Comparison of ENCODE assay signal across 9 cellular contexts in the genomic region with DNA sequence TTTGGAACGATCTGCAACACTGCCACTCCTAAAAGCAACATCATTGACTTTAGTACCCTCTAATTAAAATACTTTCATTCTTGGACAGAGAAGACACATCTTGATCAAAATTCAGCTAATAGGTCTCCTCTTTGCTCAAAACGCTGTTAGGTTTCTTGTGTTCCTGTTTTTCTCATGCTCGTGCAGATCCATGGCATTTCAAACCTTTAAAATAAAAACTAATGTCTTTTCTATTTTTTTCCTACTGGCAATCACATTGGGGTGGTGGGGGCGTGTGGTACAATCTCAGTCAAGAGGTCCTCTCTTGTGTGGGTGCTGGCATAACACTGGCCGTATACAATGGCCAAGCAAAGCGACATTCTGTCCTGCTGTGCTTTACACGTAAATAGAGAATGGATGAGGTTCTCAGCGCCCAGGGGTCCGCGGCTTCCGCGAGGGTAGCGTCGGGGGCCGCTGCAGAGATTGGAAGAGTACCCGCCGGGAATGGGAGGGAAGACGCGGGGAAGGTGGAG. TPM values are rescaled to one million over a fixed set of nuclear protein-coding genes. Genes with fewer than 3 reads are reported as not detected.
DNase-seq lines count a peak whose midpoint lies in the region; ATAC-seq and TF ChIP-seq lines count a peak whose summit lies in the region.
"Had no signal": no experiment of that assay in that cellular context is flagged by ENCODE, and none has a peak within 500 bp of the region (broad histone marks: within the 10 kb centered on the region; RNA-seq: fewer than 3 reads in every experiment).

No MANE protein-coding gene starts in this region.

- WGBS in prostate gland = 18% methylated on average over 19 of the region's 19 CpGs

- DNase-seq in SJSA1 (ENCODE audit: low read depth in 1 of 2, low spot score in 2 of 2) = no peak
- DNase-seq in fibroblast of villous mesenchyme (ENCODE audit: low read depth) = no peak
- DNase-seq in prostate gland (ENCODE audit: low spot score) = no peak
- no peak for DNase-seq in HT-29 (ENCODE audit: low spot score)
- no peak for DNase-seq in T1000 (lab: John Stamatoyannopoulos, UW)

- no peaks in the 10 kb centered on the region for H3K36me3 ChIP-seq in DOHH2 (ENCODE audit: control insufficient read depth, low read length)
- H3K36me3 ChIP-seq in SJSA1 = no peaks in the 10 kb centered on the region
- no peaks in the 10 kb centered on the region for H3K36me3 ChIP-seq in prostate gland

- H3K79me2 ChIP-seq in DOHH2 (ENCODE audit: control insufficient read depth, low read length) = no peaks in the 10 kb centered on the region

- no peak for TF ChIP-seq CTCF in DOHH2 (IDR thresholded peaks at IDR 0.05; ENCODE audit: low read depth, low read length, poor library complexity, severe bottlenecking)
- no peak for TF ChIP-seq CTCF in fibroblast of villous mesenchyme (IDR thresholded peaks at IDR 0.05; ENCODE audit: insufficient read depth, low read depth, low read length)
- TF ChIP-seq CTCF in prostate gland (IDR thresholded peaks at IDR 0.05) = no peak

- H3K4me3 ChIP-seq in DOHH2 (ENCODE audit: low read length) (peak overlapping the region; percentile 53), SJSA1 (peak overlapping the region; percentile 52), fibroblast of villous mesenchyme (ENCODE audit: low read depth, low read length) (peak overlapping the region; percentile 63), prostate gland (peak overlapping the region; percentile 39 to 50)

- TF ChIP-seq POLR2A in prostate gland (IDR thresholded peaks at IDR 0.05) = no peak

- intact Hi-C loops in prostate gland (cut with DNase I) = no loop called here

- peak overlapping the region; percentile 70 for H3K4me2 ChIP-seq in DOHH2 (ENCODE audit: low read length)

- H3K27ac ChIP-seq in DOHH2 (ENCODE audit: low read depth, low read length) = no peak overlapping the region
- H3K27ac ChIP-seq in SJSA1 = no peak overlapping the region
- peak overlapping the region in 1 of 2 donors; percentile 65 for H3K27ac ChIP-seq in prostate gland

- no peaks in the 10 kb centered on the region for H4K20me1 ChIP-seq in DOHH2 (ENCODE audit: control insufficient read depth, insufficient read depth, low read depth, low read length)

- H3K27me3 ChIP-seq in DOHH2 (ENCODE audit: control insufficient read depth, low read length) (peaks cover 28% of the 10 kb centered on the region), SJSA1 (replicated peaks) (no peaks in the 10 kb centered on the region), prostate gland (replicated peaks; ENCODE audit: insufficient read depth) (no peaks in the 10 kb centered on the region)

- no peaks in the 10 kb centered on the region for H3F3A ChIP-seq in DOHH2 (ENCODE audit: control insufficient read depth, insufficient read depth)

- H3K4me1 ChIP-seq in DOHH2 (ENCODE audit: control insufficient read depth, low read length) (peaks cover 25% of the 10 kb centered on the region), SJSA1 (replicated peaks) (peaks cover 27% of the 10 kb centered on the region), prostate gland (replicated peaks) (no peaks in the 10 kb centered on the region)

- no peaks in the 10 kb centered on the region for H3K9me3 ChIP-seq in DOHH2 (ENCODE audit: control insufficient read depth, insufficient read depth, low read length)
- H3K9me3 ChIP-seq in SJSA1 (replicated peaks) = no peaks in the 10 kb centered on the region; the same call in 1 of the 2 replicates
- H3K9me3 ChIP-seq in prostate gland = no peaks in the 10 kb centered on the region

- ATAC-seq in GM19463 (IDR thresholded peaks at IDR 0.05; ENCODE audit: unreplicated experiment) (no peak), HG03354 (IDR thresholded peaks at IDR 0.05; ENCODE audit: poor library complexity, severe bottlenecking, unreplicated experiment) (no peak)

- no peaks in the 10 kb centered on the region for H3K9me2 ChIP-seq in DOHH2 (replicated peaks; ENCODE audit: control insufficient read depth, low read length)

RNA-seq across cellular contexts. Expression of gene GPR150, which starts 0.3 kb away (rescaled TPM):
- 0.18 TPM in 1 of 2 replicates, not detected in the other for total RNA-seq in SJSA1 (2014; rRNA removed; shearing (Covaris generic))
- 0.32 and 0.43 TPM in 2 replicates for total RNA-seq in fibroblast of villous mesenchyme
- total RNA-seq in prostate gland = 1 to 10 TPM in 1 of 2 donors, under 1 TPM in 1; 0.51 to 3.0 TPM
- not detected in 2 replicates for total RNA-seq in HT-29 (2014; rRNA removed; shearing (Covaris generic))
- total RNA-seq: RPMI7951 had no signal

RNA-seq across cellular contexts. Expression of gene RFESD, which starts 27.0 kb away (rescaled TPM):
- 0.72 and 1.7 TPM in 2 replicates for total RNA-seq in SJSA1 (2014; rRNA removed; shearing (Covaris generic))
- total RNA-seq in fibroblast of villous mesenchyme (1.6 and 2.6 TPM in 2 replicates), prostate gland (10 to 100 TPM in 1 of 2 donors, 1 to 10 TPM in 1; 4.0 to 14.8 TPM)
- 0.03 TPM in 1 of 2 replicates, not detected in the other for total RNA-seq in HT-29 (2014; rRNA removed; shearing (Covaris generic))
